ENCODE assay signal across 21 cellular contexts in genomic region chr21:36508948-36509347, GRCh38. TPM values are rescaled to one million over a fixed set of nuclear protein-coding genes. Genes with fewer than 3 reads are reported as not detected.
A peak's percentile ranks its signal among the peaks of the same experiment; 100 is the strongest.
DNase-seq lines count a peak whose midpoint lies in the region; ATAC-seq and TF ChIP-seq lines count a peak whose summit lies in the region.
"Had no signal": no experiment of that assay in that cellular context is flagged by ENCODE, and none has a peak within 500 bp of the region (broad histone marks: within the 10 kb centered on the region; RNA-seq: fewer than 3 reads in every experiment).

No MANE protein-coding gene starts in this region.

- no peak overlapping the region for H3K9ac ChIP-seq in trophoblast cell (ENCODE audit: low read length)

- H3K23ac ChIP-seq in trophoblast cell (ENCODE audit: low read length): no peak overlapping the region

- WGBS in trophoblast cell (ENCODE audit: extremely low coverage, insufficient coverage, insufficient read length): no CpG with 5 or more reads among the region's 9 CpGs

- ATAC-seq in GM21717 (IDR thresholded peaks at IDR 0.05; ENCODE audit: unreplicated experiment): no peak
- no peak for ATAC-seq in GM19452 (IDR thresholded peaks at IDR 0.05; ENCODE audit: unreplicated experiment)
- ATAC-seq: A549; activated CD8-positive, alpha-beta T cell treated with anti-CD3 and anti-CD28 coated beads for 36 hours; activated naive CD8-positive, alpha-beta T cell treated with anti-CD3 and anti-CD28 coated beads, Interleukin-2, amount 50 U/mL, for 24 hours had no signal

- H4K12ac ChIP-seq in trophoblast cell (ENCODE audit: low read depth, low read length): no peak overlapping the region

- no peak overlapping the region for H3K18ac ChIP-seq in trophoblast cell (ENCODE audit: low read length)

- TF ChIP-seq CTCF in HEK293 (tag by site-specific recombination; IDR thresholded peaks at IDR 0.05): no peak

- CTCF ChIA-PET in HEK293 (lab: Yijun Ruan, JAX): interaction anchor here (1.2 to 1.6 kb wide), 2 partner anchors 121 to 418 kb away, joined by 3 to 6 read pairs; no protein-coding TSS in a partner anchor

- peak overlapping the region; percentile 13 for H4K91ac ChIP-seq in trophoblast cell (ENCODE audit: low read depth, low read length)

- H3K4me1 ChIP-seq in HEK293 (ENCODE audit: control insufficient read depth, insufficient read depth, low read length) (no peaks in the 10 kb centered on the region), trophoblast cell (ENCODE audit: control insufficient read depth in 1 of 2, insufficient read depth in 2 of 2, low read length in 2 of 2) (peaks cover 21% of the 10 kb centered on the region in 2 experiments)

- peak overlapping the region; percentile 5 for H2BK12ac ChIP-seq in trophoblast cell (ENCODE audit: low read length)

- H2AFZ ChIP-seq in trophoblast cell (ENCODE audit: insufficient read depth, low read length, poor library complexity): no peak overlapping the region

- no peak overlapping the region for H3K4me2 ChIP-seq in trophoblast cell (ENCODE audit: low read length)
- H3K4me2 ChIP-seq: A549 had no signal

- H3K4ac ChIP-seq in trophoblast cell (ENCODE audit: low read depth, low read length): no peak overlapping the region

- peaks cover 7% of the 10 kb centered on the region for H3K79me1 ChIP-seq in trophoblast cell (ENCODE audit: low read length)

- no peak overlapping the region for H2BK5ac ChIP-seq in trophoblast cell (ENCODE audit: low read depth, low read length, poor library complexity)

- no peak overlapping the region for H2BK120ac ChIP-seq in trophoblast cell (ENCODE audit: insufficient read depth, low read length, poor library complexity)

- POLR2A ChIA-PET in HEK293 (lab: Yijun Ruan, JAX): no interaction called here

- peak; percentile 17 to 43 for DNase-seq in NCI-H2081 (lab: John Stamatoyannopoulos, UW)
- no peak for DNase-seq in NCI-H2081 treated with DMSO at 0.1 percent for 48 hours (lab: John Stamatoyannopoulos, UW)
- DNase-seq in NCI-H69 (lab: John Stamatoyannopoulos, UW): peak; percentile 90
- no peak for DNase-seq in trophoblast cell
- DNase-seq in hepatic stellate cell (ENCODE audit: low spot score): no peak
- DNase-seq: activated CD4-positive, CD25-positive, alpha-beta regulatory T cell treated with anti-CD3 and anti-CD28 coated beads, Interleukin-2, amount 50 U/mL, for 72 hours; activated CD8-positive, alpha-beta T cell treated with anti-CD3 and anti-CD28 coated beads for 36 hours; activated gamma-delta T cell; activated naive CD8-positive, alpha-beta T cell treated with anti-CD3 and anti-CD28 coated beads, Interleukin-2, amount 50 U/mL, for 24 hours; activated T-cell treated with anti-CD3 and anti-CD28 coated beads for 4 hours; Calu3; effector CD4-positive, alpha-beta T cell; EL; NCI-H1436; stimulated activated CD4-positive, alpha-beta T cell treated with anti-CD3 and anti-CD28 coated beads, Interleukin-1b, Interleukin-23, amount 100 ng/mL, for 48 hours had no signal

- H3K14ac ChIP-seq in trophoblast cell (ENCODE audit: low read length): no peak overlapping the region

- H3K27me3 ChIP-seq in trophoblast cell (ENCODE audit: insufficient read depth, low read length): no peaks in the 10 kb centered on the region

- no peak overlapping the region for H4K8ac ChIP-seq in trophoblast cell (ENCODE audit: low read depth, low read length)

- no peak overlapping the region for H2AK5ac ChIP-seq in trophoblast cell (ENCODE audit: low read length)

- no peaks in the 10 kb centered on the region for H3K9me3 ChIP-seq in HEK293 (ENCODE audit: control insufficient read depth, insufficient read depth, low read depth, low read length)
- H3K9me3 ChIP-seq in trophoblast cell (ENCODE audit: insufficient read depth, low read depth, low read length): no peaks in the 10 kb centered on the region
- H3K9me3 ChIP-seq: A549 had no signal

- H3K36me3 ChIP-seq in HEK293 (ENCODE audit: control insufficient read depth in 2 of 2, insufficient read depth in 1 of 2, low read length in 2 of 2) (no peaks in the 10 kb centered on the region), trophoblast cell (ENCODE audit: control insufficient read depth in 1 of 2, insufficient read depth in 2 of 2, low read length in 2 of 2) (no peaks in the 10 kb centered on the region)

- H3K27ac ChIP-seq in HEK293 (ENCODE audit: extremely low read depth, low read depth, low read length) (no peak overlapping the region), trophoblast cell (ENCODE audit: low read depth, low read length) (no peak overlapping the region)
- H3K27ac ChIP-seq: A549, skin epidermis had no signal

- no peak overlapping the region for H3K4me3 ChIP-seq in HEK293 (ENCODE audit: low read depth, low read length)
- no peak overlapping the region for H3K4me3 ChIP-seq in trophoblast cell (ENCODE audit: low read depth, low read length)
- H3K4me3 ChIP-seq: A549, skin epidermis had no signal

- H3K79me2 ChIP-seq in trophoblast cell (ENCODE audit: control insufficient read depth, insufficient read depth, low read length, poor library complexity): no peaks in the 10 kb centered on the region

TF ChIP-seq in HEK293, 187 proteins besides CTCF, POLR2A, EP300 and RAD21:
- TF ChIP-seq SCRT2 (tag by site-specific recombination; IDR thresholded peaks at IDR 0.05) (peak; percentile 58), MYNN (tag by site-specific recombination; IDR thresholded peaks at IDR 0.05; ENCODE audit: borderline replicate concordance) (no peak)

RNA-seq across cellular contexts. Expression of gene CLDN14, which starts 29.0 kb away (rescaled TPM):
- polyA plus RNA-seq in trophoblast cell (2013): 0.06 and 0.10 TPM in 2 replicates
- polyA plus RNA-seq: A549, IgD-negative memory B cell had no signal

Comparison
In these comparisons a context has a peak if more than half of its experiments do, and no peak if none do; other contexts are left out.
1. DNase-seq: peak in NCI-H2081 (2 of 2) and NCI-H69 (single experiment); none in NCI-H2081 treated with DMSO at 0.1 percent for 48 hours (single experiment), trophoblast cell (0 of 2) and hepatic stellate cell (single experiment).